1 cellular context compared by ENCODE assay signal in the genomic region with DNA sequence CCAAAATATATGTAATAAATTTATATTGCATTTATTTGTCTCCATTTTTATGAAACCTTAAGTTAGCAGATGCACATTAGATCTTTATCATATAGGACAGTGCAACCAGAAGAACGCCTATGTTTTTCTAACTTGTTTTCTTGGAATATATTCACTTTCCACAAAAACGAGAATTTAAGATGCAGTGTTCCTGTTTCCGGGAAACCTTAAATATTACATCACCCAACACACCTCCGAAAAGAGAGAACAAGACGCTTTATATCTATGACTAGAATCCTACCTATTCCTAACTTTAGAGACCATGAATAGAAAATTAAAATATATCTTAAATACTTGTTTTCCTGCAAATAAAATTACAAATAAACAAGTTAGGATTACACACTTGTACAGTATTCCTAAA.
TF ChIP-seq lines count a peak whose summit lies in the region.

No MANE protein-coding gene starts in this region.

TF ChIP-seq in H1, 55 proteins besides CTCF, POLR2A, EP300 and RAD21:
- TF ChIP-seq USF2 (IDR thresholded peaks at IDR 0.05; ENCODE audit: low read length) (no peak), RNF2 (IDR thresholded peaks at IDR 0.05; ENCODE audit: borderline replicate concordance, low read depth, low read length, missing control alignments, poor library complexity, severe bottlenecking) (no peak), KDM5A (IDR thresholded peaks at IDR 0.05; ENCODE audit: low read length) (no peak), BACH1 (IDR thresholded peaks at IDR 0.05; ENCODE audit: low read length) (no peak), BCL11A (IDR thresholded peaks at IDR 0.05; ENCODE audit: low read depth in 2 of 2, low read length in 2 of 2) (no peak), SAP30 (IDR thresholded peaks at IDR 0.05; ENCODE audit: insufficient read depth, insufficient replicate concordance, low read length) (no peak), PHF8 (conservative IDR thresholded peaks at IDR 0.05; ENCODE audit: low read depth, low read length) (no peak), TAF7 (optimal IDR thresholded peaks at IDR 0.05; ENCODE audit: borderline replicate concordance, low read depth, low read length) (no peak), SP2 (IDR thresholded peaks at IDR 0.05; ENCODE audit: low read length) (no peak), FOSL1 (IDR thresholded peaks at IDR 0.05; ENCODE audit: insufficient read depth, low read depth, low read length) (no peak), TBP (IDR thresholded peaks at IDR 0.05; ENCODE audit: low read depth, low read length) (no peak), NANOG (IDR thresholded peaks at IDR 0.05; ENCODE audit: insufficient read depth, low read depth, low read length, poor library complexity, severe bottlenecking) (no peak), RFX5 (IDR thresholded peaks at IDR 0.05; ENCODE audit: borderline replicate concordance, low read depth, low read length) (no peak), JUND (IDR thresholded peaks at IDR 0.05; ENCODE audit: low read length) (no peak), ZNF274 (IDR thresholded peaks at IDR 0.05; ENCODE audit: borderline replicate concordance, extremely low read depth, low read length) (no peak), RBBP5 (IDR thresholded peaks at IDR 0.05; ENCODE audit: borderline replicate concordance, low read depth, low read length) (no peak), BRCA1 (IDR thresholded peaks at IDR 0.05; ENCODE audit: low read depth, low read length) (no peak), YY1 (IDR thresholded peaks at IDR 0.05; ENCODE audit: low read depth, low read length) (no peak)
